Comparison of ENCODE assay signal across 8 cellular contexts in the genomic region with DNA sequence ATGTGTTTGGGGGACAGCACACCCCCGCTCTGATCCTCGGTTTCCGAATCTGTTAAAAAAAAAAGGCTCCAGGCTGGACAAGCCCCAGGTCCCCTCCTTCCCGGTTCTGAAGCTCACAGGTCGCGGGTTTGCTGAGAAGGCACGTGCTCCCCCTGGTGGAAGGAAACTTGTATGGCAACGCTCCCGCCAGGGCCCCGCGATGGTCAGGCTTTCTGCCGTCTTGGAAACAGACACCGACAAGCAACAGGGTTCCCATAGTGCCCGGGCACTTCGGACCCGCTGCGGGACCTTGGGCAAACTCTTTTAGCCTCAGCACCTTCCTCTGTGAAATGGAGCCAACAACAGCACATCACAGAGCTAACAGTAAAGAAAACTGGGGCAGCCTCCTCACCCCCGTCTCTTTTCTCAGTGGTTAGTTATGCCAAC.
DNase-seq lines count a peak whose midpoint lies in the region; ATAC-seq and TF ChIP-seq lines count a peak whose summit lies in the region.

No MANE protein-coding gene starts in this region.

- no peaks in the 10 kb centered on the region for H3K4me1 ChIP-seq in upper lobe of right lung

- H3K36me3 ChIP-seq in upper lobe of right lung = no peaks in the 10 kb centered on the region

- peaks cover 83% of the 10 kb centered on the region for H3K27me3 ChIP-seq in upper lobe of right lung

- intact Hi-C loops in upper lobe of right lung (cut with DNase I) = loop anchor here (5.0 kb wide), 1 partner anchor 305 kb away; no protein-coding TSS in a partner anchor

- H3K4me3 ChIP-seq in upper lobe of right lung = no peak overlapping the region

- peak; percentile 88 for TF ChIP-seq CTCF in upper lobe of right lung (IDR thresholded peaks at IDR 0.05)

- no peak overlapping the region for H3K27ac ChIP-seq in upper lobe of right lung

- no peaks in the 10 kb centered on the region for H3K9me3 ChIP-seq in upper lobe of right lung

- peak; percentile 79 for DNase-seq in Daoy (ENCODE audit: low read depth)
- DNase-seq in MV-4-11 (lab: John Stamatoyannopoulos, UW) = peak; percentile 23
- DNase-seq in SK-N-DZ (ENCODE audit: low spot score) = peak; percentile 65
- DNase-seq in activated naive CD4-positive, alpha-beta T cell treated with Interleukin-2 at 50 U/mL for 16 hours = peak; percentile 70
- DNase-seq in glomerular visceral epithelial cell (ENCODE audit: extremely low spot score) = peak; percentile 62
- DNase-seq in pons (ENCODE audit: low spot score) = peak; percentile 30
- DNase-seq in upper lobe of right lung = peak; percentile 82

- ATAC-seq in upper lobe of right lung (peak; percentile 75), GM21390 (IDR thresholded peaks at IDR 0.05; ENCODE audit: unreplicated experiment) (no peak)

Comparison
In these comparisons a context has a peak if more than half of its experiments do, and no peak if none do; other contexts are left out.
1. DNase-seq: peak in every context shown above with its lines; median percentile 82 in upper lobe of right lung; 79 in Daoy; 70 in activated naive CD4-positive, alpha-beta T cell treated with Interleukin-2 at 50 U/mL for 16 hours; 65 in SK-N-DZ; 62 in glomerular visceral epithelial cell; 30 in pons; 23 in MV-4-11.